10 cellular contexts compared by ENCODE assay signal in genomic region chr12:106974525-106974924, GRCh38. TPM values are rescaled to one million over a fixed set of nuclear protein-coding genes. Genes with fewer than 3 reads are reported as not detected.
A peak's percentile ranks its signal among the peaks of the same experiment; 100 is the strongest.
DNase-seq lines count a peak whose midpoint lies in the region; ATAC-seq and TF ChIP-seq lines count a peak whose summit lies in the region.
"Had no signal": no experiment of that assay in that cellular context is flagged by ENCODE, and none has a peak within 500 bp of the region (broad histone marks: within the 10 kb centered on the region; RNA-seq: fewer than 3 reads in every experiment).

No MANE protein-coding gene starts in this region.

- H4K20me1 ChIP-seq in BLaER1 treated with 17β-estradiol and CSF1 and Interleukin-3, amounts not matched to agents 10 nM and 100 nM = peaks cover 0 to 20% (median 0%) of the 10 kb centered on the region in 11 experiments; a peak in 5 of 22 replicates

- H3K4me3 ChIP-seq in BLaER1 treated with 17β-estradiol and CSF1 and Interleukin-3, amounts not matched to agents 10 nM and 100 nM = no peak overlapping the region
- H3K4me3 ChIP-seq: prostate gland had no signal

- no peak overlapping the region; a peak in 1 of 22 replicates for H3K9ac ChIP-seq in BLaER1 treated with 17β-estradiol and CSF1 and Interleukin-3, amounts not matched to agents 10 nM and 100 nM

- no peaks in the 10 kb centered on the region for H3K27me3 ChIP-seq in BLaER1 treated with 17β-estradiol and CSF1 and Interleukin-3, amounts not matched to agents 10 nM and 100 nM
- H3K27me3 ChIP-seq: BE2C had no signal

- H3K4me1 ChIP-seq in BLaER1 treated with 17β-estradiol and CSF1 and Interleukin-3, amounts not matched to agents 10 nM and 100 nM = peaks cover 6 to 16% (median 13%) of the 10 kb centered on the region in 10 experiments; a peak in 18 of 20 replicates
- H3K4me1 ChIP-seq: prostate gland had no signal

- H3K36me3 Mint-ChIP-seq in chondrocyte (ENCODE audit: low read depth) (peaks cover 27% of the 10 kb centered on the region), nephron progenitor cell (ENCODE audit: low read depth) (peaks cover 41% of the 10 kb centered on the region)

- H3K9me3 Mint-ChIP-seq in chondrocyte (ENCODE audit: low read depth) (no peaks in the 10 kb centered on the region), nephron progenitor cell (no peaks in the 10 kb centered on the region)

- peak; percentile 95 for ATAC-seq in GM19043 (IDR thresholded peaks at IDR 0.05; ENCODE audit: low read depth, unreplicated experiment)
- peak; percentile 73 for ATAC-seq in HG03066 (IDR thresholded peaks at IDR 0.05; ENCODE audit: low read depth, unreplicated experiment)

- no peak for TF ChIP-seq CTCF in chondrocyte (IDR thresholded peaks at IDR 0.05)
- TF ChIP-seq CTCF in nephron progenitor cell (IDR thresholded peaks at IDR 0.05) = no peak

- DNase-seq in chondrocyte (ENCODE audit: low spot score) (no peak), NCI-H1105 treated with DMSO at 0.1 percent for 48 hours (lab: John Stamatoyannopoulos, UW) (no peak), cerebellum (ENCODE audit: low spot score) (no peak), RPMI8226 (no peak), nephron progenitor cell (no peak)
- DNase-seq: BE2C had no signal

- no peak overlapping the region for H3K27ac ChIP-seq in BLaER1 treated with 17β-estradiol and CSF1 and Interleukin-3, amounts not matched to agents 10 nM and 100 nM
- H3K27ac ChIP-seq: prostate gland had no signal

- H3K27me3 Mint-ChIP-seq in chondrocyte (ENCODE audit: low read depth) (no peaks in the 10 kb centered on the region), nephron progenitor cell (ENCODE audit: low read depth, poor library complexity) (no peaks in the 10 kb centered on the region)

- H3K4me1 Mint-ChIP-seq in chondrocyte (ENCODE audit: low read depth) (peaks cover 79% of the 10 kb centered on the region), nephron progenitor cell (no peaks in the 10 kb centered on the region)

- H3K27ac Mint-ChIP-seq in chondrocyte (ENCODE audit: unreplicated experiment) (peak overlapping the region; percentile 8), nephron progenitor cell (no peak overlapping the region)

- H3K36me3 ChIP-seq in BLaER1 treated with 17β-estradiol and CSF1 and Interleukin-3, amounts not matched to agents 10 nM and 100 nM = peaks cover 31 to 92% (median 63%) of the 10 kb centered on the region in 11 experiments
- H3K36me3 ChIP-seq: BE2C, prostate gland had no signal

- H3K4me2 ChIP-seq in BLaER1 treated with 17β-estradiol and CSF1 and Interleukin-3, amounts not matched to agents 10 nM and 100 nM = peak overlapping the region; percentile 1 to 44 (median 28); a peak in 13 of 22 replicates

- H3K9me3 ChIP-seq in BLaER1 treated with 17β-estradiol and CSF1 and Interleukin-3, amounts not matched to agents 10 nM and 100 nM (replicated peaks in 1 of 11) = no peaks in the 10 kb centered on the region
- H3K9me3 ChIP-seq: BE2C, prostate gland had no signal

- no peak overlapping the region for H3K4me3 Mint-ChIP-seq in chondrocyte (ENCODE audit: unreplicated experiment)
- H3K4me3 Mint-ChIP-seq in nephron progenitor cell = no peak overlapping the region

RNA-seq across cellular contexts. Expression of gene MTERF2, which starts 12.4 kb away (rescaled TPM):
- 7.0 to 12.3 TPM (median 7.5 TPM) in 3 replicates for total RNA-seq in chondrocyte
- 22.4 TPM for total RNA-seq in cerebellum

RNA-seq across cellular contexts. Expression of gene TMEM263, which starts 18.8 kb away (rescaled TPM):
- total RNA-seq in chondrocyte (135 to 172 TPM (median 139 TPM) in 3 replicates), cerebellum (44.4 TPM)
